Comparison of ENCODE assay signal across 1 cellular context in genomic region chr21:39149008-39149407, GRCh38.
A peak's percentile ranks its signal among the peaks of the same experiment; 100 is the strongest.
TF ChIP-seq lines count a peak whose summit lies in the region.

No MANE protein-coding gene starts in this region.

TF ChIP-seq in K562, 482 proteins besides CTCF, POLR2A, EP300 and RAD21 (continued from another document and continues in another):
- TF ChIP-seq, protein P1, sequence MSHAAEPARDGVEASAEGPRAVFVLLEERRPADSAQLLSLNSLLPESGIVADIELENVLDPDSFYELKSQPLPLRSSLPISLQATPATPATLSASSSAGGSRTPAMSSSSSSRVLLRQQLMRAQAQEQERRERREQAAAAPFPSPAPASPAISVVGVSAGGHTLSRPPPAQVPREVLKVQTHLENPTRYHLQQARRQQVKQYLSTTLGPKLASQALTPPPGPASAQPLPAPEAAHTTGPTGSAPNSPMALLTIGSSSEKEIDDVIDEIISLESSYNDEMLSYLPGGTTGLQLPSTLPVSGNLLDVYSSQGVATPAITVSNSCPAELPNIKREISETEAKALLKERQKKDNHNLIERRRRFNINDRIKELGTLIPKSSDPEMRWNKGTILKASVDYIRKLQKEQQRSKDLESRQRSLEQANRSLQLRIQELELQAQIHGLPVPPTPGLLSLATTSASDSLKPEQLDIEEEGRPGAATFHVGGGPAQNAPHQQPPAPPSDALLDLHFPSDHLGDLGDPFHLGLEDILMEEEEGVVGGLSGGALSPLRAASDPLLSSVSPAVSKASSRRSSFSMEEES (CRISPR knock-in tag; IDR thresholded peaks at IDR 0.05), result no peak
- TF ChIP-seq JUND (IDR thresholded peaks at IDR 0.05; ENCODE audit: borderline replicate concordance, low read depth, low read length) (no peak), JUND (tag; IDR thresholded peaks at IDR 0.05; ENCODE audit: borderline replicate concordance, low read depth, low read length) (peak; percentile 40; the same call in 1 of the 3 replicates), SOX6 (IDR thresholded peaks at IDR 0.05) (peak; percentile 81), RNF219 (CRISPR knock-in tag; IDR thresholded peaks at IDR 0.05) (no peak), STAT5B (CRISPR knock-in tag; IDR thresholded peaks at IDR 0.05) (no peak), ZNF512 (tag; IDR thresholded peaks at IDR 0.05) (no peak), ZNF707 (CRISPR knock-in tag; conservative IDR thresholded peaks at IDR 0.05) (no peak), NCOR1 (IDR thresholded peaks at IDR 0.05) (peak; percentile 67), NBN (IDR thresholded peaks at IDR 0.05; ENCODE audit: low read depth) (no peak), ZNF324 (CRISPR knock-in tag; IDR thresholded peaks at IDR 0.05) (no peak), NR2C2 (CRISPR knock-in tag; IDR thresholded peaks at IDR 0.05) (no peak), NR2C2 (tag; IDR thresholded peaks at IDR 0.05) (no peak), PHB (CRISPR knock-in tag; IDR thresholded peaks at IDR 0.05) (no peak), ZFP91 (CRISPR knock-in tag; IDR thresholded peaks at IDR 0.05) (no peak), CCNT2 (IDR thresholded peaks at IDR 0.05; ENCODE audit: borderline replicate concordance, extremely low read depth, insufficient read length, low read depth, low read length) (no peak), KLF1 (tag; IDR thresholded peaks at IDR 0.05) (no peak), STAG1 (CRISPR knock-in tag; IDR thresholded peaks at IDR 0.05; ENCODE audit: borderline replicate concordance) (no peak), YY1 (IDR thresholded peaks at IDR 0.05; ENCODE audit: borderline replicate concordance in 1 of 3, control insufficient read depth in 1 of 3, extremely low read depth in 1 of 3, insufficient read depth in 3 of 3, insufficient read length in 1 of 3, insufficient replicate concordance in 2 of 3, low read depth in 1 of 3, low read length in 2 of 3) (no peak), KDM2B (CRISPR knock-in tag; IDR thresholded peaks at IDR 0.05) (no peak), CREBBP (IDR thresholded peaks at IDR 0.05; ENCODE audit: low read depth, low read length) (no peak), CREB3L1 (IDR thresholded peaks at IDR 0.05; ENCODE audit: borderline replicate concordance, low read depth) (no peak), SMARCA4 (IDR thresholded peaks at IDR 0.05) (peak; percentile 54; the same call in 1 of the 2 replicates), BCL6 (CRISPR knock-in tag; IDR thresholded peaks at IDR 0.05) (no peak), ZBED1 (IDR thresholded peaks at IDR 0.05) (no peak), ZNF3 (CRISPR knock-in tag; IDR thresholded peaks at IDR 0.05) (no peak), PURB (CRISPR knock-in tag; IDR thresholded peaks at IDR 0.05; ENCODE audit: low read depth) (no peak), DPF2 (IDR thresholded peaks at IDR 0.05) (peak; percentile 49; the same call in 1 of the 2 replicates), ZNF561 (CRISPR knock-in tag; conservative IDR thresholded peaks at IDR 0.05) (no peak), ATF3 (IDR thresholded peaks at IDR 0.05) (no peak), ATF3 (CRISPR knock-in tag; conservative IDR thresholded peaks at IDR 0.05) (no peak), RBM22 (IDR thresholded peaks at IDR 0.05; ENCODE audit: low read depth, low read length, poor library complexity, severe bottlenecking) (no peak), ZNF507 (tag; conservative IDR thresholded peaks at IDR 0.05) (no peak), ZNF184 (CRISPR knock-in tag; IDR thresholded peaks at IDR 0.05) (no peak), ZNF57 (CRISPR knock-in tag; IDR thresholded peaks at IDR 0.05) (no peak), ZSCAN32 (CRISPR knock-in tag; IDR thresholded peaks at IDR 0.05) (no peak), ELF2 (CRISPR knock-in tag; IDR thresholded peaks at IDR 0.05) (no peak), SUPT5H (IDR thresholded peaks at IDR 0.05) (no peak), MXI1 (IDR thresholded peaks at IDR 0.05; ENCODE audit: low read depth, low read length) (no peak), ELK1 (CRISPR knock-in tag; IDR thresholded peaks at IDR 0.05) (no peak), ZNF436 (CRISPR knock-in tag; IDR thresholded peaks at IDR 0.05) (no peak), POLR2B (IDR thresholded peaks at IDR 0.05; ENCODE audit: low read depth, partially characterized antibody) (no peak), NFATC3 (IDR thresholded peaks at IDR 0.05) (no peak), ZNF134 (CRISPR knock-in tag; conservative IDR thresholded peaks at IDR 0.05) (no peak), PML (IDR thresholded peaks at IDR 0.05; ENCODE audit: low read length) (no peak), COPS2 (conservative IDR thresholded peaks at IDR 0.05) (no peak), TRIM28 (IDR thresholded peaks at IDR 0.05) (no peak), ZNF408 (CRISPR knock-in tag; IDR thresholded peaks at IDR 0.05; ENCODE audit: low read depth) (no peak), SMAD1 (IDR thresholded peaks at IDR 0.05; ENCODE audit: low read depth, low read length, partially characterized antibody) (no peak), HDAC2 (IDR thresholded peaks at IDR 0.05) (no peak), HMGN3 (IDR thresholded peaks at IDR 0.05; ENCODE audit: borderline replicate concordance, extremely low read depth, insufficient read length, low read depth, low read length) (no peak), ZNF75A (CRISPR knock-in tag; IDR thresholded peaks at IDR 0.05) (no peak), GATAD2A (IDR thresholded peaks at IDR 0.05) (no peak), FOXK1 (CRISPR knock-in tag; IDR thresholded peaks at IDR 0.05; ENCODE audit: borderline replicate concordance) (no peak), CCAR2 (IDR thresholded peaks at IDR 0.05; ENCODE audit: low read depth, low read length) (no peak), DACH1 (IDR thresholded peaks at IDR 0.05; ENCODE audit: partially characterized antibody) (no peak), HDGF (IDR thresholded peaks at IDR 0.05) (no peak), TAF9B (IDR thresholded peaks at IDR 0.05; ENCODE audit: partially characterized antibody) (no peak), CEBPB (tag; IDR thresholded peaks at IDR 0.05) (peak; percentile 62), CBFA2T3 (IDR thresholded peaks at IDR 0.05) (peak; percentile 77)
- TF ChIP-seq, protein P2, sequence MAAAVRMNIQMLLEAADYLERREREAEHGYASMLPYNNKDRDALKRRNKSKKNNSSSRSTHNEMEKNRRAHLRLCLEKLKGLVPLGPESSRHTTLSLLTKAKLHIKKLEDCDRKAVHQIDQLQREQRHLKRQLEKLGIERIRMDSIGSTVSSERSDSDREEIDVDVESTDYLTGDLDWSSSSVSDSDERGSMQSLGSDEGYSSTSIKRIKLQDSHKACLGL (CRISPR knock-in tag; IDR thresholded peaks at IDR 0.05; ENCODE audit: borderline replicate concordance, poor library complexity, severe bottlenecking), result no peak
- TF ChIP-seq, protein P3, sequence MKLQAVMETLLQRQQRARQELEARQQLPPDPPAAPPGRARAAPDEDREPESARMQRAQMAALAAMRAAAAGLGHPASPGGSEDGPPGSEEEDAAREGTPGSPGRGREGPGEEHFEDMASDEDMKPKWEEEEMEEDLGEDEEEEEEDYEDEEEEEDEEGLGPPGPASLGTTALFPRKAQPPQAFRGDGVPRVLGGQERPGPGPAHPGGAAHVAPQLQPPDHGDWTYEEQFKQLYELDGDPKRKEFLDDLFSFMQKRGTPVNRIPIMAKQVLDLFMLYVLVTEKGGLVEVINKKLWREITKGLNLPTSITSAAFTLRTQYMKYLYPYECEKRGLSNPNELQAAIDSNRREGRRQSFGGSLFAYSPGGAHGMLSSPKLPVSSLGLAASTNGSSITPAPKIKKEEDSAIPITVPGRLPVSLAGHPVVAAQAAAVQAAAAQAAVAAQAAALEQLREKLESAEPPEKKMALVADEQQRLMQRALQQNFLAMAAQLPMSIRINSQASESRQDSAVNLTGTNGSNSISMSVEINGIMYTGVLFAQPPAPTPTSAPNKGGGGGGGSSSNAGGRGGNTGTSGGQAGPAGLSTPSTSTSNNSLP (IDR thresholded peaks at IDR 0.05; ENCODE audit: borderline replicate concordance, low read depth, low read length), result no peak
- TF ChIP-seq, protein P4, sequence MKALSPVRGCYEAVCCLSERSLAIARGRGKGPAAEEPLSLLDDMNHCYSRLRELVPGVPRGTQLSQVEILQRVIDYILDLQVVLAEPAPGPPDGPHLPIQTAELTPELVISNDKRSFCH (CRISPR knock-in tag; IDR thresholded peaks at IDR 0.05), result no peak
- TF ChIP-seq, protein P4 (tag; IDR thresholded peaks at IDR 0.05), result no peak
- TF ChIP-seq, protein P5, sequence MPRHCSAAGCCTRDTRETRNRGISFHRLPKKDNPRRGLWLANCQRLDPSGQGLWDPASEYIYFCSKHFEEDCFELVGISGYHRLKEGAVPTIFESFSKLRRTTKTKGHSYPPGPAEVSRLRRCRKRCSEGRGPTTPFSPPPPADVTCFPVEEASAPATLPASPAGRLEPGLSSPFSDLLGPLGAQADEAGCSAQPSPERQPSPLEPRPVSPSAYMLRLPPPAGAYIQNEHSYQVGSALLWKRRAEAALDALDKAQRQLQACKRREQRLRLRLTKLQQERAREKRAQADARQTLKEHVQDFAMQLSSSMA (CRISPR knock-in tag; IDR thresholded peaks at IDR 0.05), result no peak
